In the genomic region with DNA sequence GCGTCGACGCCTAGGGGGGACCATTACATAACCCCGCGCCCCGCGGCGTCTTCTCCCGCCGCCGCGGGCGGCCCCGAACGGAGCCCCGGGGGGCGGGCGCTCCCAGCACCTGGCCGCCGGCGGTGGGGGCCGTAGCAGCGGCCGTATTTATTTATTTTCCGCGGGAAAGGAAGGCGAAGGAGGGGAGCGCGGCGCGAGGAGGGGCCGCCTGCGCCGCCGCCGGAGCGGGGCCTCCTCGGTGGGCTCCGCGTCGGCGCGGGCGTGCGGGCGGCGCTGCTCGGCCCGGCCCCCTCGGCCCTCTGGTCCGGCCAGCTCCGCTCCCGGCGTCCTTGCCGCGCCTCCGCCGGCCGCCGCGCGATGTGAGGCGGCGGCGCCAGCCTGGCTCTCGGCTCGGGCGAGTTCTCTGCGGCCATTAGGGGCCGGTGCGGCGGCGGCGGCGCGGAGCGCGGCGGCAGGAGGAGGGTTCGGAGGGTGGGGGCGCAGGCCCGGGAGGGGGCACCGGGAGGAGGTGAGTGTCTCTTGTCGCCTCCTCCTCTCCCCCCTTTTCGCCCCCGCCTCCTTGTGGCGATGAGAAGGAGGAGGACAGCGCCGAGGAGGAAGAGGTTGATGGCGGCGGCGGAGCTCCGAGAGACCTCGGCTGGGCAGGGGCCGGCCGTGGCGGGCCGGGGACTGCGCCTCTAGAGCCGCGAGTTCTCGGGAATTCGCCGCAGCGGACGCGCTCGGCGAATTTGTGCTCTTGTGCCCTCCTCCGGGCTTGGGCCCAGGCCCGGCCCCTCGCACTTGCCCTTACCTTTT, we compare ENCODE assay signal across 8 cellular contexts. TPM values are rescaled to one million over a fixed set of nuclear protein-coding genes. Genes with fewer than 3 reads are reported as not detected.
DNase-seq lines count a peak whose midpoint lies in the region; ATAC-seq and TF ChIP-seq lines count a peak whose summit lies in the region.

A gene (plus strand): TSS at position 570 of the 795 bp plus-strand sequence. CDS start 413 bp downstream, outside the sequence.

- no peaks in the 10 kb centered on the region for H3K27me3 Mint-ChIP-seq in IgD-negative memory B cell

- H3K4me1 ChIP-seq in transverse colon, result peaks cover 7 to 44% (median 22%) of the 10 kb centered on the region in 4 donors

- no peak for TF ChIP-seq EP300 in transverse colon (IDR thresholded peaks at IDR 0.05; ENCODE audit: low read depth)

- H3K9me3 ChIP-seq in transverse colon, result no peaks in the 10 kb centered on the region

- no peaks in the 10 kb centered on the region for H3K36me3 Mint-ChIP-seq in IgD-negative memory B cell

- peak; percentile 81 for TF ChIP-seq POLR2A in transverse colon (IDR thresholded peaks at IDR 0.05)

- H3K36me3 ChIP-seq in transverse colon, result no peaks in the 10 kb centered on the region

- no peaks in the 10 kb centered on the region for H3K9me3 Mint-ChIP-seq in IgD-negative memory B cell

- in situ Hi-C loops in transverse colon (cut with MboI; ENCODE audit: low pct_ligation_motif_present in 1 of 4, low pct_unique_long_range_greater_than_20kb in 1 of 4, low sequenced_read_pairs in 3 of 4), result loop anchor here in 1 of 4 donors (10.0 kb wide), 1 partner anchor 137 kb away; a partner anchor contains a TSS

- H3K27ac Mint-ChIP-seq in IgD-negative memory B cell, result peak within 1 kb of the TSS; percentile 98 to 99 (median 99)

- peak within 1 kb of the TSS; percentile 97 to 99 (median 98) for H3K4me3 Mint-ChIP-seq in IgD-negative memory B cell

- 2% methylated on average over 25 of the region's 112 CpGs; no CpG with 5 or more reads in 1 of the 2 donors for whole genome bisulfite sequencing in transverse colon (ENCODE audit: low coverage in 1 of 2), 2 donors

- no peaks in the 10 kb centered on the region for H3K27me3 ChIP-seq in transverse colon

- intact Hi-C loops in Right ventricle myocardium superior (cut with DNase I), result no loop called here
- intact Hi-C loops in transverse colon (cut with DNase I; ENCODE audit: low total_unique reads), result no loop called here

- peak; percentile 34 for ATAC-seq in GM21526 (IDR thresholded peaks at IDR 0.05; ENCODE audit: low FRiP score, unreplicated experiment)
- peak; percentile 55 for ATAC-seq in Right ventricle myocardium superior (ENCODE audit: poor library complexity)

- DNase-seq in ELR (ENCODE audit: low read depth) (peak; percentile 85), SW 1271 (lab: John Stamatoyannopoulos, UW) (peak; percentile 61 to 64), Right ventricle myocardium superior (peak; percentile 90), pons (ENCODE audit: low spot score) (peak; percentile 82), transverse colon (peak; percentile 89)
- DNase-seq in activated naive CD8-positive, alpha-beta T cell treated with anti-CD3 and anti-CD28 coated beads, Interleukin-2, amount 50 U/mL, for 16 hours (ENCODE audit: low read depth, low spot score), result peak; percentile 63

- H3K27ac ChIP-seq in transverse colon, result peak within 1 kb of the TSS; percentile 98 to 100 (median 100)

- peak in 4 of 5 experiments; percentile 27 to 67 (median 38) for TF ChIP-seq CTCF in transverse colon (IDR thresholded peaks at IDR 0.05)

- H3K4me1 Mint-ChIP-seq in IgD-negative memory B cell, result peaks cover 25 to 31% (median 25%) of the 10 kb centered on the region in 3 donors

- peak within 1 kb of the TSS; percentile 78 to 100 (median 90) for H3K4me3 ChIP-seq in transverse colon

RNA-seq across cellular contexts. Expression of the gene that starts here (rescaled TPM):
- polyA plus RNA-seq in IgD-negative memory B cell, result 26.0 TPM
- 24.2 TPM for total RNA-seq in Right ventricle myocardium superior
- 100 to 1,000 TPM in 1 of 4 donors, 10 to 100 TPM in 3; 80.6 to 119 (median 91.6) TPM for total RNA-seq in transverse colon

Comparison
In these comparisons a context has a peak if more than half of its experiments do, and no peak if none do; other contexts are left out.
1. Peak in every context shown above with its lines: DNase-seq, ATAC-seq, H3K4me3 ChIP-seq and H3K27ac ChIP-seq.